Comparison of ENCODE assay signal across 15 cellular contexts in the genomic region with DNA sequence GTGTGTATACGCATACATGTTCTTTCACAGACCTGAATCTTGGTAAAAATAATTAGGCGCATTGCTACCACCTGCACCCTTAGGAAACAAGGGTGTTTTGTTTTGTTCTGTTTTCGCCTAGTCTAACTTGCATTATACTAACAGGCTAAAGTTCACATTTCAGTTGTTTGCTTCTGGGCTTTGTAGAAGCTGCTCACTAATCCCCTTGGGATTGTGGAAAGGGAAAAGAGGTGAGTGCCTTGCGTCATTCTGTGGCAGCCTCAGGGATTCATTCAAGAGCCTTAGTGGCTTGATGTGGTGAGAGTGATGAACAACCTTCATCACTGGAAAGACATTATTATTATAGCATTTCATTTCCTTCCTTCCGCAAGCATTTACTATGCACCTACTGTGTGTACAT.
"Had no signal": no experiment of that assay in that cellular context is flagged by ENCODE, and none has a peak within 500 bp of the region (broad histone marks: within the 10 kb centered on the region; RNA-seq: fewer than 3 reads in every experiment).

No MANE protein-coding gene starts in this region.

- H3K4me1 ChIP-seq: gastrocnemius medialis, pancreas, right atrium auricular region, uterus had no signal

- H3K27me3 Mint-ChIP-seq: activated B cell treated with CpG ODN at 0.5 μM for 24 hours; activated CD4-positive, alpha-beta T cell treated with anti-CD3 and anti-CD28 coated beads, Interleukin-2, amount 10 ng/mL, durations not matched to agents 24 days and 14 days had no signal

- H3K4me3 ChIP-seq: coronary artery, gastrocnemius medialis, pancreas, right atrium auricular region, smooth muscle cell, tibial artery, uterus had no signal

- H3K27ac ChIP-seq: coronary artery, gastrocnemius medialis, pancreas, right atrium auricular region, tibial artery, uterus had no signal

- H3K27ac Mint-ChIP-seq: activated B cell treated with CpG ODN at 0.5 μM for 24 hours; activated CD4-positive, alpha-beta T cell treated with anti-CD3 and anti-CD28 coated beads, Interleukin-2, amount 10 ng/mL, durations not matched to agents 24 days and 14 days; activated T-helper 1 cell treated with anti-CD3 and anti-CD28 coated beads, Interleukin-12 subunit alpha, Interleukin-12 subunit beta, Interleukin-2, Interleukin-4 antibody, amounts not matched to agents 30 ng/mL and 10 ng/mL and 1 ng/mL, durations not matched to agents 14 hours and 24 hours and 36 hours had no signal

- ATAC-seq: gastrocnemius medialis, pancreas had no signal

- H3K4me1 Mint-ChIP-seq: activated B cell treated with CpG ODN at 0.5 μM for 24 hours; activated CD4-positive, alpha-beta T cell treated with anti-CD3 and anti-CD28 coated beads, Interleukin-2, amount 10 ng/mL, durations not matched to agents 24 days and 14 days had no signal

- H3K36me3 ChIP-seq: gastrocnemius medialis, pancreas, right atrium auricular region, tibial artery, uterus had no signal

- H3K9me3 ChIP-seq: gastrocnemius medialis, pancreas, right atrium auricular region, tibial artery, uterus had no signal

- DNase-seq: activated B cell treated with CpG ODN at 0.5 μM for 24 hours; activated CD4-positive, alpha-beta T cell treated with anti-CD3 and anti-CD28 coated beads, Interleukin-2, amount 10 ng/mL, durations not matched to agents 24 days and 14 days; activated naive CD4-positive, alpha-beta T cell treated with Interleukin-2 at 50 U/mL for 16 hours; central memory CD4-positive, alpha-beta T cell; effector CD8-positive, alpha-beta T cell; gastrocnemius medialis; kidney; pancreas; tibial artery; uterus had no signal

- H3K4me3 Mint-ChIP-seq: activated B cell treated with CpG ODN at 0.5 μM for 24 hours; activated CD4-positive, alpha-beta T cell treated with anti-CD3 and anti-CD28 coated beads, Interleukin-2, amount 10 ng/mL, durations not matched to agents 24 days and 14 days; activated T-helper 1 cell treated with anti-CD3 and anti-CD28 coated beads, Interleukin-12 subunit alpha, Interleukin-12 subunit beta, Interleukin-2, Interleukin-4 antibody, amounts not matched to agents 30 ng/mL and 10 ng/mL and 1 ng/mL, durations not matched to agents 14 hours and 24 hours and 36 hours; neural crest cell had no signal

- H3K27me3 ChIP-seq: gastrocnemius medialis, pancreas, right atrium auricular region, tibial artery, uterus had no signal

- H3K9me3 Mint-ChIP-seq: activated CD4-positive, alpha-beta T cell treated with anti-CD3 and anti-CD28 coated beads, Interleukin-2, amount 10 ng/mL, durations not matched to agents 24 days and 14 days had no signal
